Comparison of ENCODE assay signal across 10 cellular contexts in genomic region chr9:110742741-110743371, GRCh38.
DNase-seq lines count a peak whose midpoint lies in the region; ATAC-seq and TF ChIP-seq lines count a peak whose summit lies in the region.
"Had no signal": no experiment of that assay in that cellular context is flagged by ENCODE, and none has a peak within 500 bp of the region (broad histone marks: within the 10 kb centered on the region; RNA-seq: fewer than 3 reads in every experiment).

No MANE protein-coding gene starts in this region.

- DNase-seq in Daoy (ENCODE audit: low read depth) (peak; percentile 74), Right ventricle myocardium superior (no peak), renal cortical epithelial cell (ENCODE audit: low read depth) (peak; percentile 68), SHP77 treated with DMSO at 0.1 percent for 48 hours (lab: John Stamatoyannopoulos, UW) (no peak), NCI-H526 (lab: John Stamatoyannopoulos, UW) (no peak), ecto neural progenitor cell (ENCODE audit: low spot score) (no peak)
- DNase-seq: heart left ventricle, NCI-H2029 had no signal

- ATAC-seq in SK-N-SH treated with all-trans-retinoic acid at 6 μM for 48 hours = 0 out of 3 replicates have a peak, but pooled peaks have one; percentile 7
- ATAC-seq in Right ventricle myocardium superior (ENCODE audit: poor library complexity) = peak; percentile 61
- ATAC-seq in GM21619 (IDR thresholded peaks at IDR 0.05; ENCODE audit: unreplicated experiment) = no peak

- intact Hi-C loops in Right ventricle myocardium superior (cut with DNase I) = no loop called here

TF ChIP-seq in SK-N-SH treated with all-trans-retinoic acid at 6 μM for 48 hours, 23 proteins besides CTCF, POLR2A, EP300 and RAD21:
- TF ChIP-seq ZFP30 (CRISPR knock-in tag; IDR thresholded peaks at IDR 0.05) = no peak
- no peak for TF ChIP-seq SNAI2 (CRISPR knock-in tag; IDR thresholded peaks at IDR 0.05)
- TF ChIP-seq ARNTL (CRISPR knock-in tag; IDR thresholded peaks at IDR 0.05; ENCODE audit: borderline replicate concordance, low read depth) = no peak
- TF ChIP-seq POU6F1 (CRISPR knock-in tag; IDR thresholded peaks at IDR 0.05; ENCODE audit: borderline replicate concordance, low read depth) = no peak
- no peak for TF ChIP-seq GLIS3 (CRISPR knock-in tag; IDR thresholded peaks at IDR 0.05)
- TF ChIP-seq ZC3H10 (CRISPR knock-in tag; IDR thresholded peaks at IDR 0.05) = no peak
- TF ChIP-seq RARB (CRISPR knock-in tag; IDR thresholded peaks at IDR 0.05) = no peak
- no peak for TF ChIP-seq PATZ1 (CRISPR knock-in tag; IDR thresholded peaks at IDR 0.05; ENCODE audit: borderline replicate concordance)
- no peak for TF ChIP-seq PPARA (CRISPR knock-in tag; IDR thresholded peaks at IDR 0.05; ENCODE audit: borderline replicate concordance)

Comparison
In these comparisons a context has a peak if more than half of its experiments do, and no peak if none do; other contexts are left out.
1. DNase-seq: peak in Daoy (single experiment) and renal cortical epithelial cell (single experiment); none in Right ventricle myocardium superior (single experiment), SHP77 treated with DMSO at 0.1 percent for 48 hours (single experiment), NCI-H526 (0 of 2) and ecto neural progenitor cell (single experiment).